In the genomic region with DNA sequence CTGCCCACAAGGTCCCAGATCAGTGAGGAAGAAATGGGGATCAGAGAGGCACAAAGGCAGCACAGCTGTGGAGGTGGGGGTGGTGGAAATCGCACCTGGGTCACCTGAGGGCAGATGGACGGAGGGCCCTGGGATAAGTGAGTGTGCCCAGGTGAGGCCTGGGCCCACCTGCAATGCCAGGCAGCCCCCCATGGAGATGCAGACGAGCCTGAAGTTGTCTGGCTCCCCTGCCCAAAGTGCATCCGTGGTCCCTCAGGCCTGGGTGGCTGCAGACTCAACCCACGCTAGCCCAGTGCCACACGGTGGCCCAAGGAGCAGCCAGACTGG, we compare ENCODE assay signal across 19 cellular contexts.
"Had no signal": no experiment of that assay in that cellular context is flagged by ENCODE, and none has a peak within 500 bp of the region (broad histone marks: within the 10 kb centered on the region; RNA-seq: fewer than 3 reads in every experiment).

No MANE protein-coding gene starts in this region.

- H3K4me2 ChIP-seq: smooth muscle cell had no signal

- H3K27ac ChIP-seq: foreskin keratinocyte, neutrophil had no signal

- H3K4me3 ChIP-seq: esophagus muscularis mucosa, heart left ventricle, smooth muscle cell, tibial nerve had no signal

- H3K9me3 ChIP-seq: esophagus muscularis mucosa, heart left ventricle, neutrophil, tibial nerve had no signal

- DNase-seq: activated B cell treated with CpG ODN at 0.5 μM for 24 hours; activated CD8-positive, alpha-beta memory T cell treated with anti-CD3 and anti-CD28 coated beads, Interleukin-2, amount 10 ng/mL, durations not matched to agents 7 days and 5 days; activated CD8-positive, alpha-beta T cell treated with anti-CD3 and anti-CD28 coated beads, Interleukin-2, amount 10 ng/mL, durations not matched to agents 7 days and 5 days; activated naive CD4-positive, alpha-beta T cell; activated T-cell treated with anti-CD3 and anti-CD28 coated beads, Interleukin-2, amount 50 U/mL, for 72 hours; anterior cingulate cortex; dermis blood vessel endothelial cell; effector CD4-positive, alpha-beta T cell; foreskin keratinocyte; hypothalamus; retina; stimulated activated CD4-positive, alpha-beta T cell treated with anti-CD3 and anti-CD28 coated beads, Interleukin-2, amount 100 ng/mL, for 24 hours; stimulated activated naive CD4-positive, alpha-beta T cell treated with Interleukin-2 at 50 U/mL for 16 hours; T-helper 17 cell had no signal

- H3K27me3 ChIP-seq: esophagus muscularis mucosa, foreskin keratinocyte, heart left ventricle, neutrophil, tibial nerve had no signal

- ATAC-seq: activated CD8-positive, alpha-beta memory T cell treated with anti-CD3 and anti-CD28 coated beads, Interleukin-2, amount 10 ng/mL, durations not matched to agents 7 days and 5 days; activated CD8-positive, alpha-beta T cell treated with anti-CD3 and anti-CD28 coated beads, Interleukin-2, amount 10 ng/mL, durations not matched to agents 7 days and 5 days; activated T-cell treated with anti-CD3 and anti-CD28 coated beads, Interleukin-2, amount 50 U/mL, for 72 hours; foreskin keratinocyte; heart left ventricle; T-helper 17 cell had no signal

- H3K4me1 ChIP-seq: foreskin keratinocyte had no signal
